In the genomic region with DNA sequence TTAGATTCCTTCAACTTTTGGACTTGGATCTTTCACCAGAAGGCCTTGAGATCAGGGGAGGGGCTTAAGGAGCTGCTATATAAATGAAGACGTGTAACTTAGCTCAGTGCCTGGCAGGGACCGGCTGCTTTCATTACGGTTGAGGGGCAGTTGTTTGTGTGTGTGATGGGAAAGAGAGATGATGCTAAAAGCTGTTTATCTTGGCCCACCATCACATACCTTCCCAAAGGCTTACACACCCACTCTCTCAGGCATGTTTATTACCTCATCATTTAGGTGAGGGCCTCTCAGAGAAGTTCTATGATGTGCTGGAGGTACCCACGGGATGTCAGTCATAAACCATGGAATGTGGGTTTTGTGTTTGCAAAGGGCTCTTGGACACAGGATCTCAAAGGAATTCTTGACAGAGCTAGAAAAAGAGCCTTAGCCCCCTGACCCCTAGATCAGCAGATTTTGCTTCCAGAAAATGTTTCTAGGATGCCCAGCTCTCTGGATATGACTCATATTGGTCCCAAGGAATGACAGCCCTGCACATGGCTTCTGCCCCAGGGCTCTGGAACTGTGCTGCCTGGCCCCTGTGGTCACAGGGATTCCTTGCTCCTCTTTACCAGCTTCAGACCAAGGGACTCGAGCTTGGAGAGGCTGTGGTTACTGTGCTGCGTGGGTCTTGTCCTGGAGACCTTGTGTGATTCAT, we compare ENCODE assay signal across 9 cellular contexts. TPM values are rescaled to one million over a fixed set of nuclear protein-coding genes. Genes with fewer than 3 reads are reported as not detected.
DNase-seq lines count a peak whose midpoint lies in the region; ATAC-seq and TF ChIP-seq lines count a peak whose summit lies in the region.
"Had no signal": no experiment of that assay in that cellular context is flagged by ENCODE, and none has a peak within 500 bp of the region (broad histone marks: within the 10 kb centered on the region; RNA-seq: fewer than 3 reads in every experiment).

No MANE protein-coding gene starts in this region.

- peak overlapping the region; percentile 86 to 97 for H4K8ac ChIP-seq in IMR-90 (ENCODE audit: low read depth in 2 of 2, low read length in 2 of 2)

- peaks cover 13 to 38% of the 10 kb centered on the region in 2 experiments for H3K79me1 ChIP-seq in IMR-90 (ENCODE audit: low read depth in 1 of 2, low read length in 2 of 2)

- peak overlapping the region; percentile 99 for H3K27ac ChIP-seq in IMR-90 (ENCODE audit: insufficient read depth, low read length)
- H3K27ac ChIP-seq in lower lobe of right lung, result peak overlapping the region; percentile 83
- peak overlapping the region; percentile 80 to 85 (median 84) for H3K27ac ChIP-seq in upper lobe of left lung

- ATAC-seq in IMR-90 (ENCODE audit: low read depth) (peak; percentile 33), lower lobe of right lung (peak; percentile 61 to 68), upper lobe of left lung (ENCODE audit: low FRiP score in 2 of 2) (peak; percentile 42 to 59), GM21360 (IDR thresholded peaks at IDR 0.05; ENCODE audit: unreplicated experiment) (no peak)

- BruUV-seq in IMR-90 (replicated peaks; lab: Mats Ljungman, UMichigan), result no TSS peak

- no peaks in the 10 kb centered on the region for H3K36me3 Mint-ChIP-seq in activated naive CD4-positive, alpha-beta T cell treated with anti-CD3 and anti-CD28 coated beads, Interleukin-2, amount 10 ng/mL, durations not matched to agents 7 days and 5 days

- peaks cover 34% of the 10 kb centered on the region for H3K4me1 ChIP-seq in IMR-90 (ENCODE audit: control insufficient read depth, insufficient read depth, low read length)
- H3K4me1 ChIP-seq in lower lobe of right lung, result peaks cover 45% of the 10 kb centered on the region
- H3K4me1 ChIP-seq in upper lobe of left lung, result peaks cover 31 to 45% (median 33%) of the 10 kb centered on the region in 4 donors

- TF ChIP-seq POLR2A in IMR-90 (IDR thresholded peaks at IDR 0.05; ENCODE audit: low read depth, low read length) (no peak), upper lobe of left lung (IDR thresholded peaks at IDR 0.05) (no peak)

- intact Hi-C loops in IMR-90 (cut with micrococcal nuclease), result loop anchor here (5.0 kb wide), 1 partner anchor 547 kb away; a partner anchor contains a TSS
- intact Hi-C loops in lower lobe of right lung (cut with DNase I), result no loop called here

- H3K27me3 Mint-ChIP-seq in activated naive CD4-positive, alpha-beta T cell treated with anti-CD3 and anti-CD28 coated beads, Interleukin-2, amount 10 ng/mL, durations not matched to agents 7 days and 5 days, result peaks cover 8% of the 10 kb centered on the region

- peak; percentile 25; the same call in 1 of the 2 replicates for TF ChIP-seq RAD21 in IMR-90 (IDR thresholded peaks at IDR 0.05; ENCODE audit: low read length)

- H3K9me1 ChIP-seq in IMR-90 (ENCODE audit: insufficient read depth, low read length), result peaks cover 27% of the 10 kb centered on the region

- DNase-seq in IMR-90 (peak; percentile 92), cardiac fibroblast (ENCODE audit: low read depth in 2 of 2) (peak; percentile 68 to 82), lower lobe of right lung (no peak), upper lobe of left lung (no peak), GM19238 (ENCODE audit: insufficient read length, low spot score) (no peak)
- DNase-seq in activated naive CD4-positive, alpha-beta T cell treated with anti-CD3 and anti-CD28 coated beads, Interleukin-2, amount 10 ng/mL, durations not matched to agents 7 days and 5 days, result no peak

- H3K9ac ChIP-seq in IMR-90 (ENCODE audit: low read depth, low read length), result peak overlapping the region; percentile 51

- H2BK15ac ChIP-seq in IMR-90 (ENCODE audit: low read depth, low read length), result peak overlapping the region; percentile 97

- no CpG with 5 or more reads among the region's 6 CpGs for WGBS in IMR-90 (ENCODE audit: extremely low coverage in 2 of 2, insufficient read length in 1 of 2), 2 experiments
- WGBS in upper lobe of left lung, 2 donors, result 44 to 67% methylated on average over 6 of the region's 6 CpGs

- peak overlapping the region; percentile 100 for H2BK120ac ChIP-seq in IMR-90 (ENCODE audit: low read depth, low read length)

- peak overlapping the region; percentile 100 for H4K91ac ChIP-seq in IMR-90 (ENCODE audit: insufficient read depth, low read depth, low read length)

- peak overlapping the region; percentile 98 for H2BK5ac ChIP-seq in IMR-90 (ENCODE audit: low read depth, low read length, poor library complexity, severe bottlenecking)

- TF ChIP-seq CTCF in IMR-90 (conservative IDR thresholded peaks at IDR 0.05; ENCODE audit: low read depth, low read length) (no peak), cardiac fibroblast (IDR thresholded peaks at IDR 0.05; ENCODE audit: low read depth, low read length) (no peak), lower lobe of right lung (IDR thresholded peaks at IDR 0.05) (no peak), upper lobe of left lung (IDR thresholded peaks at IDR 0.05) (no peak)

- H3K4me2 ChIP-seq in IMR-90 (ENCODE audit: low read depth, low read length), result peak overlapping the region; percentile 64

- H3K18ac ChIP-seq in IMR-90 (ENCODE audit: low read depth, low read length), result peak overlapping the region; percentile 98

- no peaks in the 10 kb centered on the region for H3K36me3 ChIP-seq in IMR-90 (ENCODE audit: control insufficient read depth, insufficient read depth, low read length)
- no peaks in the 10 kb centered on the region for H3K36me3 ChIP-seq in lower lobe of right lung
- no peaks in the 10 kb centered on the region for H3K36me3 ChIP-seq in upper lobe of left lung

- no peak overlapping the region for H3K4me3 Mint-ChIP-seq in activated naive CD4-positive, alpha-beta T cell treated with anti-CD3 and anti-CD28 coated beads, Interleukin-2, amount 10 ng/mL, durations not matched to agents 7 days and 5 days
- H3K4me3 Mint-ChIP-seq: T-helper 1 cell treated with Interleukin-12 subunit alpha and Interleukin-12 subunit beta and Interleukin-4 antibody, amounts not matched to agents 30 μg/mL and 1 μg/mL, for 36 hours had no signal

- in situ Hi-C loops in IMR-90 (cut with MboI; ENCODE audit: low sequenced_read_pairs), result no loop called here

- peak overlapping the region; percentile 99 for H2BK20ac ChIP-seq in IMR-90 (ENCODE audit: low read depth, low read length)

- peak overlapping the region; percentile 100 for H3K4ac ChIP-seq in IMR-90 (ENCODE audit: low read depth, low read length)

- H4K5ac ChIP-seq in IMR-90 (ENCODE audit: low read depth, low read length), result peak overlapping the region; percentile 98

- H2AK9ac ChIP-seq in IMR-90 (replicated peaks; ENCODE audit: low read depth, low read length, poor library complexity), result peak overlapping the region; percentile 97

- POLR2A ChIA-PET in IMR-90 (lab: Charles Lee; ENCODE audit: unreplicated experiment), result interaction anchor here (0.9 kb wide), 1 partner anchor 16 kb away, joined by 3 read pairs; a partner anchor contains a TSS

- TF ChIP-seq EP300 in upper lobe of left lung (IDR thresholded peaks at IDR 0.05), result no peak

- H3K4me3 ChIP-seq in IMR-90 (ENCODE audit: insufficient read depth, low read depth, low read length) (no peak overlapping the region), cardiac fibroblast (replicated peaks in 1 of 2; ENCODE audit: low read depth in 2 of 2, low read length in 2 of 2) (no peak overlapping the region), lower lobe of right lung (no peak overlapping the region), upper lobe of left lung (no peak overlapping the region)

- H3K23ac ChIP-seq in IMR-90 (ENCODE audit: low read depth, low read length), result peak overlapping the region; percentile 97

- peak overlapping the region; percentile 99 for H2AK5ac ChIP-seq in IMR-90 (ENCODE audit: low read depth, low read length)

- peak overlapping the region; percentile 91 for H3K56ac ChIP-seq in IMR-90 (ENCODE audit: extremely low read depth, insufficient read depth, low read length)

- no peak overlapping the region for H3K27ac Mint-ChIP-seq in activated naive CD4-positive, alpha-beta T cell treated with anti-CD3 and anti-CD28 coated beads, Interleukin-2, amount 10 ng/mL, durations not matched to agents 7 days and 5 days
- H3K27ac Mint-ChIP-seq: IgD-negative memory B cell; T-helper 1 cell treated with Interleukin-12 subunit alpha and Interleukin-12 subunit beta and Interleukin-4 antibody, amounts not matched to agents 30 μg/mL and 1 μg/mL, for 36 hours had no signal

- peaks cover 22% of the 10 kb centered on the region for H3K4me1 Mint-ChIP-seq in activated naive CD4-positive, alpha-beta T cell treated with anti-CD3 and anti-CD28 coated beads, Interleukin-2, amount 10 ng/mL, durations not matched to agents 7 days and 5 days

- H3K9me3 ChIP-seq in IMR-90 (ENCODE audit: control insufficient read depth, insufficient read depth, low read length) (no peaks in the 10 kb centered on the region), lower lobe of right lung (no peaks in the 10 kb centered on the region), upper lobe of left lung (no peaks in the 10 kb centered on the region)

- peak overlapping the region; percentile 98 for H3K14ac ChIP-seq in IMR-90 (replicated peaks; ENCODE audit: low read depth, low read length)

- H3K9me3 Mint-ChIP-seq in activated naive CD4-positive, alpha-beta T cell treated with anti-CD3 and anti-CD28 coated beads, Interleukin-2, amount 10 ng/mL, durations not matched to agents 7 days and 5 days, result no peaks in the 10 kb centered on the region
- H3K9me3 Mint-ChIP-seq: IgD-negative memory B cell; T-helper 1 cell treated with Interleukin-12 subunit alpha and Interleukin-12 subunit beta and Interleukin-4 antibody, amounts not matched to agents 30 μg/mL and 1 μg/mL, for 36 hours had no signal

- CTCF ChIA-PET in IMR-90 (lab: Yijun Ruan, JAX), result interaction anchor here (0.6 to 0.9 kb wide), 2 partner anchors 13 to 41 kb away, joined by 3 read pairs; no protein-coding TSS in a partner anchor
- CTCF ChIA-PET in activated naive CD4-positive, alpha-beta T cell treated with anti-CD3 and anti-CD28 coated beads, Interleukin-2, amount 10 ng/mL, durations not matched to agents 7 days and 5 days (lab: Charles Lee), result no interaction called here

- peak overlapping the region; percentile 85 for H2AFZ ChIP-seq in IMR-90 (replicated peaks; ENCODE audit: low read length, poor library complexity)

- dilution Hi-C loops in IMR-90 (cut with HindIII; ENCODE audit: low sequenced_read_pairs, unreplicated experiment), result no loop called here

- no peaks in the 10 kb centered on the region for H4K20me1 ChIP-seq in IMR-90 (ENCODE audit: insufficient read depth, low read length)

- no peaks in the 10 kb centered on the region for H3K27me3 ChIP-seq in IMR-90 (ENCODE audit: control insufficient read depth, insufficient read depth, low read length)
- no peaks in the 10 kb centered on the region for H3K27me3 ChIP-seq in lower lobe of right lung (ENCODE audit: low read depth)
- H3K27me3 ChIP-seq in upper lobe of left lung, result no peaks in the 10 kb centered on the region

RNA-seq across cellular contexts. Expression of a gene that starts 15.9 kb away (rescaled TPM):
- 71.0 and 71.1 TPM in 2 replicates for total RNA-seq in IMR-90 (2012; rRNA removed)
- polyA plus RNA-seq in IMR-90 (2012; rRNA removed), result 177 and 194 TPM in 2 replicates
- 153 and 181 TPM in 2 replicates for polyA plus RNA-seq in IMR-90 (2012; cell fraction: cytosol; rRNA removed)
- 378 and 409 TPM in 2 replicates for polyA plus RNA-seq in IMR-90 (2012; cell fraction: nucleus; rRNA removed; ENCODE audit: low replicate concordance)
- 25.7 TPM for total RNA-seq in lower lobe of right lung
- 10 to 100 TPM; 31.7 to 44.5 (median 36.3) TPM for total RNA-seq in upper lobe of left lung

Comparison
In these comparisons a context has a peak if more than half of its experiments do, and no peak if none do; other contexts are left out.
1. DNase-seq: peak in IMR-90 (single experiment) and cardiac fibroblast (2 of 2); none in lower lobe of right lung (single experiment), upper lobe of left lung (0 of 2), GM19238 (single experiment) and activated naive CD4-positive, alpha-beta T cell treated with anti-CD3 and anti-CD28 coated beads, Interleukin-2, amount 10 ng/mL, durations not matched to agents 7 days and 5 days (single experiment).
2. Peak in every context shown above with its lines, with median percentiles within 50 percentile points of each other: H3K27ac ChIP-seq.